Comparison of ENCODE assay signal across 13 cellular contexts in the genomic region with DNA sequence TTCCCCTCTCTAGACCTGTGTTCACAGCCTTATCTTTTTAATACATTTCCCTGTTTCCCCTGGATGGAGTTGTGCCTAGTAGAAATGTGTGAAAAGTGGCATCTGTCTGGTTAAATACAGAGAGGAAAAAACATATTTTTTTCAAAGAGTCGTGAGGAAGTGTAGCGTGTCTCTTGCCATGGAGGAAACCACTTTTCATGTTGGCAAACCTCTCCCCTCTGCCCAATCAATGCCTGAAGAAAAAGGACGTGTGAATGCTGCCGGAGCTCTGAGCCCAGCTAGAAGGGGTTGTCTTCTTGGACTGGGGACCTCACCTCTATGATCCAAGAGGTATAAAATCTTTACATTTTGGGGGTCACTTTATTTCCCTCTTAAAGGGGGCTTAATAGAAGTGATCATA.
"Had no signal": no experiment of that assay in that cellular context is flagged by ENCODE, and none has a peak within 500 bp of the region (broad histone marks: within the 10 kb centered on the region; RNA-seq: fewer than 3 reads in every experiment).

No MANE protein-coding gene starts in this region.

- H3K4me3 Mint-ChIP-seq: activated B cell treated with CpG ODN at 0.5 μM for 24 hours; endodermal cell; mesothelial cell of epicardium; T-helper 2 cell treated with Interferon-gamma antibody and Interleukin-4, amounts not matched to agents 5 μg/mL and 100 μg/mL, for 36 hours had no signal

- DNase-seq: activated B cell treated with CpG ODN at 0.5 μM for 24 hours; activated CD4-positive, alpha-beta T cell treated with anti-CD3 and anti-CD28 coated beads, Interleukin-2, amount 50 U/mL, for 1 hour; endodermal cell; left cardiac atrium; lower lobe of right lung; stimulated activated CD4-positive, alpha-beta T cell treated with anti-CD3 and anti-CD28 coated beads, Interleukin-12 subunit alpha, Interleukin-12 subunit beta, amount 100 ng/mL, for 4 hours; stimulated activated CD4-positive, alpha-beta T cell treated with anti-CD3 and anti-CD28 coated beads, Interleukin-2, amount 100 ng/mL, for 24 hours; tibial artery; uterus had no signal

- H3K9me3 Mint-ChIP-seq: activated B cell treated with CpG ODN at 0.5 μM for 24 hours; activated T-helper 2 cell treated with anti-CD3 and anti-CD28 coated beads, Interferon-gamma antibody, Interleukin-2, Interleukin-4, amounts not matched to agents 10 μg/mL and 5 μg/mL and 100 μg/mL, durations not matched to agents 14 hours and 24 hours and 36 hours; endodermal cell; mesothelial cell of epicardium; T-helper 2 cell treated with Interferon-gamma antibody and Interleukin-4, amounts not matched to agents 5 μg/mL and 100 μg/mL, for 36 hours had no signal

- ATAC-seq: lower lobe of right lung had no signal

- H3K4me3 ChIP-seq: ascending aorta, lower lobe of right lung, tibial artery, uterus had no signal

- H3K36me3 Mint-ChIP-seq: mesothelial cell of epicardium had no signal

- H3K27ac Mint-ChIP-seq: activated B cell treated with CpG ODN at 0.5 μM for 24 hours; activated T-helper 2 cell treated with anti-CD3 and anti-CD28 coated beads, Interferon-gamma antibody, Interleukin-2, Interleukin-4, amounts not matched to agents 10 μg/mL and 5 μg/mL and 100 μg/mL, durations not matched to agents 14 hours and 24 hours and 36 hours; endodermal cell; mesothelial cell of epicardium; T-helper 2 cell treated with Interferon-gamma antibody and Interleukin-4, amounts not matched to agents 5 μg/mL and 100 μg/mL, for 36 hours had no signal

- H3K4me1 Mint-ChIP-seq: activated B cell treated with CpG ODN at 0.5 μM for 24 hours had no signal
